Comparison of ENCODE assay signal across 8 cellular contexts in the genomic region with DNA sequence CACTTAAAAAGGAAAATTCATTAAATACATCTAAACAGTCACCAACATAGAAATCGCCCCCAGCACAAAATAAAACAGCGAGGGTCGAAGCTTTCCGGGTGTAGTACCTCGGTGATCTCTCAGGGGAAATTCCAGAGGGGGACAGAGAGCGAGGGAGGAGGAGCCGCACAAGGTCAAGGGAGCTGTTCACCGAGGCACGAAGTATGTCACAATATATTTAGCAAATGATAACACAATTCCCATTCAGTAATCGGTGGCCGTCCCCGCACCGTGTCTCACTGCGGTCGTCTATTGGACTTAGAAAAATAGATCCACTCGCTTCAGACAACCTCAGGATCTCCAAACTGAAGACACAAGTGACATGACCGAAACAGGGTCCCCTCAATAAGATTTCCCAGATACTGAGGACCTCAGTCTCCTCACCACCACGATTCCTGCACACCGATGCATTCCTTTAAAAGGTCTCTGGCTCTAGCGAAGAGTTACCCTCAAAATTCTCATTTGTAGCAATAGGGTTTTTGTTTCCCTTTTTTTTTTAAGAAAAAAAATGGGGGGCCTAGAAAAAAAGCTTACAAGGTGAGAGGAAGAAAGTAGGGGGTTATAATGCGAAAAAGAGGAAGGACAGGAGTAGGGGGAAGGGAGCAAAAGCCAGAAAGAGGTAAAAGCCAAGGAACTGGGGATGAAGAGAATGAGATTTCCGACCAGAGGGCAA. TPM values are rescaled to one million over a fixed set of nuclear protein-coding genes. Genes with fewer than 3 reads are reported as not detected.
A peak's percentile ranks its signal among the peaks of the same experiment; 100 is the strongest.
DNase-seq lines count a peak whose midpoint lies in the region; ATAC-seq and TF ChIP-seq lines count a peak whose summit lies in the region.

No MANE protein-coding gene starts in this region.

- H3K27ac ChIP-seq in HEK293 (ENCODE audit: extremely low read depth, low read depth, low read length), result peak overlapping the region; percentile 71; the same call in 1 of the 2 replicates
- H3K27ac ChIP-seq in RWPE2 (ENCODE audit: poor library complexity, severe bottlenecking), result peak overlapping the region; percentile 39
- H3K27ac ChIP-seq in tibial artery, result peak overlapping the region; percentile 87 to 89

- H3K27ac Mint-ChIP-seq in effector memory CD8-positive, alpha-beta T cell, result peak overlapping the region; percentile 91 to 93

- TF ChIP-seq CTCF in BJ (IDR thresholded peaks at IDR 0.05; ENCODE audit: insufficient read depth, low read depth, low read length) (peak; percentile 32), HEK293 (tag by site-specific recombination; IDR thresholded peaks at IDR 0.05) (peak; percentile 47; the same call in 1 of the 2 replicates), RWPE2 (IDR thresholded peaks at IDR 0.05; ENCODE audit: poor library complexity, severe bottlenecking) (no peak), tibial artery (IDR thresholded peaks at IDR 0.05) (no peak)

- peaks cover 21% of the 10 kb centered on the region for H3K36me3 Mint-ChIP-seq in effector memory CD8-positive, alpha-beta T cell (ENCODE audit: insufficient read depth)

- H3K9me3 ChIP-seq in HEK293 (ENCODE audit: control insufficient read depth, insufficient read depth, low read depth, low read length) (no peaks in the 10 kb centered on the region), RWPE2 (ENCODE audit: severe bottlenecking) (no peaks in the 10 kb centered on the region), tibial artery (no peaks in the 10 kb centered on the region)

- CTCF ChIA-PET in BJ (lab: Yijun Ruan, JAX), result interaction anchor here (0.6 to 3.0 kb wide), 11 partner anchors 14 to 409 kb away, joined by 3 to 15 read pairs (median 4); a partner anchor contains a TSS
- CTCF ChIA-PET in HEK293 (lab: Yijun Ruan, JAX), result interaction anchor here (0.6 to 4.2 kb wide), 7 partner anchors 8 to 211 kb away, joined by 3 to 31 read pairs (median 4); a partner anchor contains a TSS

- H3K9me3 Mint-ChIP-seq in effector memory CD8-positive, alpha-beta T cell, result no peaks in the 10 kb centered on the region

- POLR2A ChIA-PET in BJ (lab: Charles Lee) (no interaction called here), HEK293 (lab: Yijun Ruan, JAX) (interaction anchor here (0.6 to 1.3 kb wide), 2 partner anchors 98 to 206 kb away, joined by 3 to 5 read pairs; a partner anchor contains a TSS)

- no peaks in the 10 kb centered on the region for H3K27me3 Mint-ChIP-seq in effector memory CD8-positive, alpha-beta T cell

- no peak for DNase-seq in BJ (ENCODE audit: low read depth)
- no peak for DNase-seq in RWPE2 (ENCODE audit: low spot score)
- DNase-seq in effector memory CD8-positive, alpha-beta T cell, result no peak
- DNase-seq in medulla oblongata (ENCODE audit: extremely low spot score), result peak; percentile 56
- peak in 1 of 2 donors; percentile 30 for DNase-seq in tibial artery
- DNase-seq in central memory CD4-positive, alpha-beta T cell, result no peak

- H3K27me3 ChIP-seq in BJ (ENCODE audit: control insufficient read depth, insufficient read depth, low read length) (no peaks in the 10 kb centered on the region), RWPE2 (ENCODE audit: insufficient read depth, poor library complexity, severe bottlenecking) (no peaks in the 10 kb centered on the region), tibial artery (no peaks in the 10 kb centered on the region)

- ATAC-seq in RWPE2 (ENCODE audit: low read depth), result peak; percentile 43; the same call in 2 of the 3 replicates
- ATAC-seq in effector memory CD8-positive, alpha-beta T cell (replicated peaks), result no peak
- ATAC-seq in HG03025 (IDR thresholded peaks at IDR 0.05; ENCODE audit: low FRiP score, unreplicated experiment), result no peak

- H3K36me3 ChIP-seq in BJ (ENCODE audit: control insufficient read depth, insufficient read depth, low read length), result no peaks in the 10 kb centered on the region
- H3K36me3 ChIP-seq in HEK293 (ENCODE audit: control insufficient read depth in 2 of 2, insufficient read depth in 1 of 2, low read length in 2 of 2), result peaks cover 4 to 17% of the 10 kb centered on the region in 2 experiments; a peak in 2 of 3 replicates
- no peaks in the 10 kb centered on the region for H3K36me3 ChIP-seq in RWPE2 (ENCODE audit: low read depth)
- H3K36me3 ChIP-seq in tibial artery, result peaks cover 0 to 5% (median 0%) of the 10 kb centered on the region in 3 donors

- peak overlapping the region; percentile 90 to 92 for H3K4me3 Mint-ChIP-seq in effector memory CD8-positive, alpha-beta T cell

- intact Hi-C loops in tibial artery (cut with DNase I; ENCODE audit: low total_unique reads), result loop anchor here (10.0 kb wide), 1 partner anchor 145 kb away; no protein-coding TSS in a partner anchor

- H3K4me1 Mint-ChIP-seq in effector memory CD8-positive, alpha-beta T cell (ENCODE audit: low read depth in 2 of 2), result peaks cover 28 to 47% of the 10 kb centered on the region in 2 donors

- H3K4me1 ChIP-seq in HEK293 (ENCODE audit: control insufficient read depth, insufficient read depth, low read length) (no peaks in the 10 kb centered on the region), RWPE2 (ENCODE audit: insufficient read depth, poor library complexity, severe bottlenecking) (peaks cover 2% of the 10 kb centered on the region), tibial artery (peaks cover 0 to 27% (median 15%) of the 10 kb centered on the region in 4 donors)

- H3K4me3 ChIP-seq in BJ (ENCODE audit: low read depth, low read length) (peak overlapping the region; percentile 68), HEK293 (ENCODE audit: low read depth, low read length) (peak overlapping the region; percentile 52), RWPE2 (ENCODE audit: severe bottlenecking) (peak overlapping the region; percentile 63), tibial artery (peak overlapping the region; percentile 76 to 86)

TF ChIP-seq in HEK293, 187 proteins besides CTCF, POLR2A, EP300 and RAD21 (continues in another document):
- TF ChIP-seq ZNF335 (tag by site-specific recombination; conservative IDR thresholded peaks at IDR 0.05) (peak; percentile 85), ZBTB7A (tag by site-specific recombination; IDR thresholded peaks at IDR 0.05; ENCODE audit: low read depth) (0 out of 2 replicates have a peak, but pooled peaks have one; percentile 33), ZNF48 (tag by site-specific recombination; IDR thresholded peaks at IDR 0.05) (no peak), ZBTB17 (tag by site-specific recombination; IDR thresholded peaks at IDR 0.05) (peak; percentile 93), ZNF175 (tag by site-specific recombination; IDR thresholded peaks at IDR 0.05) (no peak)
- TF ChIP-seq, protein P1, sequence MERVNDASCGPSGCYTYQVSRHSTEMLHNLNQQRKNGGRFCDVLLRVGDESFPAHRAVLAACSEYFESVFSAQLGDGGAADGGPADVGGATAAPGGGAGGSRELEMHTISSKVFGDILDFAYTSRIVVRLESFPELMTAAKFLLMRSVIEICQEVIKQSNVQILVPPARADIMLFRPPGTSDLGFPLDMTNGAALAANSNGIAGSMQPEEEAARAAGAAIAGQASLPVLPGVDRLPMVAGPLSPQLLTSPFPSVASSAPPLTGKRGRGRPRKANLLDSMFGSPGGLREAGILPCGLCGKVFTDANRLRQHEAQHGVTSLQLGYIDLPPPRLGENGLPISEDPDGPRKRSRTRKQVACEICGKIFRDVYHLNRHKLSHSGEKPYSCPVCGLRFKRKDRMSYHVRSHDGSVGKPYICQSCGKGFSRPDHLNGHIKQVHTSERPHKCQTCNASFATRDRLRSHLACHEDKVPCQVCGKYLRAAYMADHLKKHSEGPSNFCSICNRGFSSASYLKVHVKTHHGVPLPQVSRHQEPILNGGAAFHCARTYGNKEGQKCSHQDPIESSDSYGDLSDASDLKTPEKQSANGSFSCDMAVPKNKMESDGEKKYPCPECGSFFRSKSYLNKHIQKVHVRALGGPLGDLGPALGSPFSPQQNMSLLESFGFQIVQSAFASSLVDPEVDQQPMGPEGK (tag by site-specific recombination; IDR thresholded peaks at IDR 0.05), result no peak; the same call in 1 of the 2 replicates
- TF ChIP-seq, protein P2, sequence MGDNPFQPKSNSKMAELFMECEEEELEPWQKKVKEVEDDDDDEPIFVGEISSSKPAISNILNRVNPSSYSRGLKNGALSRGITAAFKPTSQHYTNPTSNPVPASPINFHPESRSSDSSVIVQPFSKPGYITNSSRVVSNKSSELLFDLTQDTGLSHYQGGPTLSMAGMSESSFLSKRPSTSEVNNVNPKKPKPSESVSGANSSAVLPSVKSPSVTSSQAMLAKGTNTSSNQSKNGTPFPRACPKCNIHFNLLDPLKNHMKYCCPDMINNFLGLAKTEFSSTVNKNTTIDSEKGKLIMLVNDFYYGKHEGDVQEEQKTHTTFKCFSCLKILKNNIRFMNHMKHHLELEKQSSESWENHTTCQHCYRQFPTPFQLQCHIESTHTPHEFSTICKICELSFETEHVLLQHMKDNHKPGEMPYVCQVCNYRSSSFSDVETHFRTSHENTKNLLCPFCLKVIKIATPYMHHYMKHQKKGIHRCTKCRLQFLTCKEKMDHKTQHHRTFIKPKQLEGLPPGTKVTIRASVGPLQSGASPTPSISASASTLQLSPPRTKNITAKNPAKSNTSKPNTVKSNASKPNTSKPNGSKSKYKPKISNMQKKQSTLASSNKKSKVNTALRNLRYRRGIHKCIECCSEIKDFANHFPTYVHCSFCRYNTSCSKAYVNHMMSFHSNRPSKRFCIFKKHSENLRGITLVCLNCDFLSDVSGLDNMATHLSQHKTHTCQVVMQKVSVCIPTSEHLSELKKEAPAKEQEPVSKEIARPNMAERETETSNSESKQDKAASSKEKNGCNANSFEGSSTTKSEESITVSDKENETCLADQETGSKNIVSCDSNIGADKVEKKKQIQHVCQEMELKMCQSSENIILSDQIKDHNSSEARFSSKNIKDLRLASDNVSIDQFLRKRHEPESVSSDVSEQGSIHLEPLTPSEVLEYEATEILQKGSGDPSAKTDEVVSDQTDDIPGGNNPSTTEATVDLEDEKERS (tag by site-specific recombination; IDR thresholded peaks at IDR 0.05), result no peak
- TF ChIP-seq, protein P3, sequence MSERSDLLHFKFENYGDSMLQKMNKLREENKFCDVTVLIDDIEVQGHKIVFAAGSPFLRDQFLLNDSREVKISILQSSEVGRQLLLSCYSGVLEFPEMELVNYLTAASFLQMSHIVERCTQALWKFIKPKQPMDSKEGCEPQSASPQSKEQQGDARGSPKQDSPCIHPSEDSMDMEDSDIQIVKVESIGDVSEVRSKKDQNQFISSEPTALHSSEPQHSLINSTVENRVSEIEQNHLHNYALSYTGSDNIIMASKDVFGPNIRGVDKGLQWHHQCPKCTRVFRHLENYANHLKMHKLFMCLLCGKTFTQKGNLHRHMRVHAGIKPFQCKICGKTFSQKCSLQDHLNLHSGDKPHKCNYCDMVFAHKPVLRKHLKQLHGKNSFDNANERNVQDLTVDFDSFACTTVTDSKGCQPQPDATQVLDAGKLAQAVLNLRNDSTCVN (tag by site-specific recombination; optimal IDR thresholded peaks at IDR 0.05), result peak; percentile 50

RNA-seq across cellular contexts. Expression of a gene that starts 1.1 kb away (rescaled TPM):
- 7.7 and 14.4 TPM in 2 replicates for polyA plus RNA-seq in BJ (2011; rRNA removed)
- 10.6 and 14.3 TPM in 2 replicates for polyA minus RNA-seq in BJ (2011; rRNA and poly(A)+ RNA removed)

Comparison
In these comparisons a context has a peak if more than half of its experiments do, and no peak if none do; other contexts are left out.
1. CTCF ChIP-seq: peak in BJ (single experiment) and HEK293 (single experiment); none in RWPE2 (single experiment) and tibial artery (0 of 2).
2. Peak in every context shown above with its lines, with median percentiles within 50 percentile points of each other: H3K4me3 ChIP-seq and H3K27ac ChIP-seq.